1 cellular context compared by ENCODE assay signal in genomic region chr9:122642226-122642625, GRCh38.
TF ChIP-seq lines count a peak whose summit lies in the region.

No MANE protein-coding gene starts in this region.

TF ChIP-seq in IMR-90, 13 proteins besides CTCF, POLR2A, EP300 and RAD21:
- TF ChIP-seq MAZ (IDR thresholded peaks at IDR 0.05; ENCODE audit: borderline replicate concordance, low read depth, low read length) (no peak), CEBPB (IDR thresholded peaks at IDR 0.05; ENCODE audit: low read depth, low read length) (no peak), SMC3 (IDR thresholded peaks at IDR 0.05; ENCODE audit: low read depth, low read length) (no peak), MXI1 (IDR thresholded peaks at IDR 0.05; ENCODE audit: borderline replicate concordance, low read depth, low read length) (no peak)
